27 cellular contexts compared by ENCODE assay signal in the genomic region with DNA sequence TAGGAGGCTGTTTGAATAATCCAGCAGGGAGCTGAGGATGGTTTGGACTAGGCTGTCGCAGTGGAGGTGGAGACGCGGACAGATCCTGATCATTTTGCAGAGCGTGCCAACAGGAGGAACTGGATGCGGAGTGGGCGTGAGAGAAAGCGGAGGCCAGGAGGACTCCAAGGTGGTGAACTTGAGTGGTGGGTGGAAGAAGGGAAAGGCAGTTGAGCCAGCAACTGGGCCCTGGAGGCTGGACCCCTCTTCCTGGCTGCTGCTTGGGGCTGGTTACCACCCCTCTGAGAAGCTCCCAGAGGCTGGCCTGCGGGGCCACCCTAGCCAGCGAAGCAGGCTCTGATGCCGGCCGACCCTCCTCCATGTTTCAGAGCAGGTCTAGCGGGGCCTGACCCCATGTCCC. TPM values are rescaled to one million over a fixed set of nuclear protein-coding genes. Genes with fewer than 3 reads are reported as not detected.
A peak's percentile ranks its signal among the peaks of the same experiment; 100 is the strongest.
DNase-seq lines count a peak whose midpoint lies in the region; ATAC-seq, FAIRE-seq and TF ChIP-seq lines count a peak whose summit lies in the region.
"Had no signal": no experiment of that assay in that cellular context is flagged by ENCODE, and none has a peak within 500 bp of the region (broad histone marks: within the 10 kb centered on the region; RNA-seq: fewer than 3 reads in every experiment).

No MANE protein-coding gene starts in this region.

- no peak overlapping the region for H3K23ac ChIP-seq in IMR-90 (ENCODE audit: low read depth, low read length)

- no peak overlapping the region for H4K91ac ChIP-seq in IMR-90 (ENCODE audit: insufficient read depth, low read depth, low read length)

- H3K4ac ChIP-seq in IMR-90 (ENCODE audit: low read depth, low read length): no peak overlapping the region

- TF ChIP-seq CTCF in IMR-90 (conservative IDR thresholded peaks at IDR 0.05; ENCODE audit: low read depth, low read length): no peak

- no peak overlapping the region for H2BK120ac ChIP-seq in IMR-90 (ENCODE audit: low read depth, low read length)

- H2AFZ ChIP-seq in IMR-90 (replicated peaks; ENCODE audit: low read length, poor library complexity): peak overlapping the region; percentile 14

- H3K36me3 ChIP-seq in IMR-90 (ENCODE audit: control insufficient read depth, insufficient read depth, low read length): no peaks in the 10 kb centered on the region
- H3K36me3 ChIP-seq: BE2C had no signal

- H4K8ac ChIP-seq in IMR-90 (ENCODE audit: low read depth in 2 of 2, low read length in 2 of 2): no peak overlapping the region

- TF ChIP-seq RAD21 in IMR-90 (IDR thresholded peaks at IDR 0.05; ENCODE audit: low read length): no peak

- H3K9me3 ChIP-seq in IMR-90 (ENCODE audit: control insufficient read depth, insufficient read depth, low read length): no peaks in the 10 kb centered on the region
- H3K9me3 ChIP-seq: BE2C, BLaER1 had no signal

- no peak overlapping the region for H3K18ac ChIP-seq in IMR-90 (ENCODE audit: low read depth, low read length)

- H3K4me2 ChIP-seq in IMR-90 (ENCODE audit: low read depth, low read length): no peak overlapping the region
- H3K4me2 ChIP-seq: BLaER1 had no signal

- H2BK15ac ChIP-seq in IMR-90 (ENCODE audit: low read depth, low read length): no peak overlapping the region

- no TSS peak for BruUV-seq in IMR-90 (replicated peaks; lab: Mats Ljungman, UMichigan)

- ATAC-seq in IMR-90 (ENCODE audit: low read depth): no peak
- no peak for ATAC-seq in GM18873 (IDR thresholded peaks at IDR 0.05; ENCODE audit: low FRiP score, unreplicated experiment)

- H3K56ac ChIP-seq in IMR-90 (ENCODE audit: extremely low read depth, insufficient read depth, low read length): no peak overlapping the region

- POLR2A ChIA-PET in IMR-90 (lab: Charles Lee; ENCODE audit: unreplicated experiment): no interaction called here

- H3K4me3 ChIP-seq in IMR-90 (ENCODE audit: insufficient read depth, low read depth, low read length): no peak overlapping the region
- H3K4me3 ChIP-seq: BLaER1 had no signal

- H2AK5ac ChIP-seq in IMR-90 (ENCODE audit: low read depth, low read length): no peak overlapping the region

- intact Hi-C loops in IMR-90 (cut with micrococcal nuclease): no loop called here

- no peak overlapping the region for H2BK5ac ChIP-seq in IMR-90 (ENCODE audit: low read depth, low read length, poor library complexity, severe bottlenecking)

- H3K9ac ChIP-seq in IMR-90 (ENCODE audit: low read depth, low read length): no peak overlapping the region
- H3K9ac ChIP-seq: BLaER1 had no signal

- H3K4me1 ChIP-seq in IMR-90 (ENCODE audit: control insufficient read depth, insufficient read depth, low read length): no peaks in the 10 kb centered on the region
- H3K4me1 ChIP-seq: BE2C had no signal

- H3K14ac ChIP-seq in IMR-90 (replicated peaks; ENCODE audit: low read depth, low read length): no peak overlapping the region

- H3K79me1 ChIP-seq in IMR-90 (ENCODE audit: low read depth in 1 of 2, low read length in 2 of 2): no peaks in the 10 kb centered on the region

- FAIRE-seq in urothelium cell line (lab: Jason Lieb, UNC): peak; percentile 74
- FAIRE-seq: A204.1, GM12891 had no signal

- dilution Hi-C loops in IMR-90 (cut with HindIII; ENCODE audit: low sequenced_read_pairs, unreplicated experiment): no loop called here

- DNase-seq in IMR-90 (no peak), islet precursor cell (peak; percentile 47), urothelium cell line (ENCODE audit: low spot score) (no peak)
- no peak for DNase-seq in activated CD4-positive, alpha-beta T cell treated with anti-CD3 and anti-CD28 coated beads for 4 hours
- no peak for DNase-seq in activated CD4-positive, alpha-beta T cell treated with anti-CD3 and anti-CD28 coated beads, Interleukin-2, amount 50 U/mL, for 48 hours
- DNase-seq: 8988T; ACHN; BE2C; C1 segment of cervical spinal cord; CD4-positive, alpha-beta memory T cell; CD4-positive, CD25-positive, alpha-beta regulatory T cell; COR-L47; DMS 273 treated with DMSO at 0.1 percent for 48 hours; DMS153; DMS53; DMS79; DND-41; EL; GF-D8 had no signal

- no peaks in the 10 kb centered on the region for H4K20me1 ChIP-seq in IMR-90 (ENCODE audit: insufficient read depth, low read length)
- H4K20me1 ChIP-seq: BLaER1 had no signal

- peaks cover 12% of the 10 kb centered on the region for H3K27me3 ChIP-seq in IMR-90 (ENCODE audit: control insufficient read depth, insufficient read depth, low read length)
- H3K27me3 ChIP-seq: BLaER1 had no signal

- WGBS in IMR-90 (ENCODE audit: extremely low coverage in 2 of 2, insufficient read length in 1 of 2), 2 experiments: 92% methylated on average over 4 of the region's 12 CpGs; no CpG with 5 or more reads in 1 of the 2 experiments

- no peak overlapping the region for H4K5ac ChIP-seq in IMR-90 (ENCODE audit: low read depth, low read length)

- no peak overlapping the region for H2BK20ac ChIP-seq in IMR-90 (ENCODE audit: low read depth, low read length)

- in situ Hi-C loops in IMR-90 (cut with MboI; ENCODE audit: low sequenced_read_pairs): no loop called here

- TF ChIP-seq POLR2A in IMR-90 (IDR thresholded peaks at IDR 0.05; ENCODE audit: low read depth, low read length): no peak

- H3K27ac ChIP-seq in IMR-90 (ENCODE audit: insufficient read depth, low read length): no peak overlapping the region
- H3K27ac ChIP-seq: BLaER1 had no signal

- H2AK9ac ChIP-seq in IMR-90 (replicated peaks; ENCODE audit: low read depth, low read length, poor library complexity): no peak overlapping the region

- CTCF ChIA-PET in IMR-90 (lab: Yijun Ruan, JAX): no interaction called here

- no peaks in the 10 kb centered on the region for H3K9me1 ChIP-seq in IMR-90 (ENCODE audit: insufficient read depth, low read length)

TF ChIP-seq in IMR-90, 13 proteins besides CTCF, POLR2A, EP300 and RAD21:
- TF ChIP-seq MXI1 (IDR thresholded peaks at IDR 0.05; ENCODE audit: borderline replicate concordance, low read depth, low read length) (no peak), RCOR1 (IDR thresholded peaks at IDR 0.05; ENCODE audit: insufficient replicate concordance, low read length) (no peak), MAZ (IDR thresholded peaks at IDR 0.05; ENCODE audit: borderline replicate concordance, low read depth, low read length) (no peak), BHLHE40 (IDR thresholded peaks at IDR 0.05; ENCODE audit: low read depth, low read length) (no peak), SMC3 (IDR thresholded peaks at IDR 0.05; ENCODE audit: low read depth, low read length) (no peak), CHD1 (IDR thresholded peaks at IDR 0.05; ENCODE audit: low read depth, low read length) (no peak), NFE2L2 (IDR thresholded peaks at IDR 0.05; ENCODE audit: low read depth, low read length) (no peak), RFX5 (IDR thresholded peaks at IDR 0.05; ENCODE audit: low read depth, low read length) (no peak), FOS (IDR thresholded peaks at IDR 0.05; ENCODE audit: low read depth, low read length) (no peak), CEBPB (IDR thresholded peaks at IDR 0.05; ENCODE audit: low read depth, low read length) (no peak), MAFK (IDR thresholded peaks at IDR 0.05; ENCODE audit: low read depth, low read length) (no peak)
- TF ChIP-seq, protein P1, sequence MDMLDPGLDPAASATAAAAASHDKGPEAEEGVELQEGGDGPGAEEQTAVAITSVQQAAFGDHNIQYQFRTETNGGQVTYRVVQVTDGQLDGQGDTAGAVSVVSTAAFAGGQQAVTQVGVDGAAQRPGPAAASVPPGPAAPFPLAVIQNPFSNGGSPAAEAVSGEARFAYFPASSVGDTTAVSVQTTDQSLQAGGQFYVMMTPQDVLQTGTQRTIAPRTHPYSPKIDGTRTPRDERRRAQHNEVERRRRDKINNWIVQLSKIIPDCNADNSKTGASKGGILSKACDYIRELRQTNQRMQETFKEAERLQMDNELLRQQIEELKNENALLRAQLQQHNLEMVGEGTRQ (IDR thresholded peaks at IDR 0.05; ENCODE audit: low read depth, low read length): no peak
- TF ChIP-seq, protein P2, sequence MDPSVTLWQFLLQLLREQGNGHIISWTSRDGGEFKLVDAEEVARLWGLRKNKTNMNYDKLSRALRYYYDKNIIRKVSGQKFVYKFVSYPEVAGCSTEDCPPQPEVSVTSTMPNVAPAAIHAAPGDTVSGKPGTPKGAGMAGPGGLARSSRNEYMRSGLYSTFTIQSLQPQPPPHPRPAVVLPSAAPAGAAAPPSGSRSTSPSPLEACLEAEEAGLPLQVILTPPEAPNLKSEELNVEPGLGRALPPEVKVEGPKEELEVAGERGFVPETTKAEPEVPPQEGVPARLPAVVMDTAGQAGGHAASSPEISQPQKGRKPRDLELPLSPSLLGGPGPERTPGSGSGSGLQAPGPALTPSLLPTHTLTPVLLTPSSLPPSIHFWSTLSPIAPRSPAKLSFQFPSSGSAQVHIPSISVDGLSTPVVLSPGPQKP (IDR thresholded peaks at IDR 0.05; ENCODE audit: borderline replicate concordance, low read depth, low read length): no peak

RNA-seq across cellular contexts. Expression of a gene that starts 56.8 kb away (rescaled TPM):
- total RNA-seq in IMR-90 (2012; rRNA removed): not detected in 2 replicates
- polyA plus RNA-seq in IMR-90 (2012; rRNA removed): not detected in 2 replicates
- not detected in 2 replicates for polyA plus RNA-seq in IMR-90 (2012; cell fraction: cytosol; rRNA removed)
- polyA plus RNA-seq in IMR-90 (2012; cell fraction: nucleus; rRNA removed; ENCODE audit: low replicate concordance): not detected in 2 replicates
- total RNA-seq: A673; CD4-positive, alpha-beta memory T cell; CD4-positive, CD25-positive, alpha-beta regulatory T cell; G401 had no signal
- polyA plus RNA-seq: AG04450; CD14-positive monocyte; CD4-positive, alpha-beta memory T cell; CD4-positive, CD25-positive, alpha-beta regulatory T cell had no signal
